ENCODE assay signal across 11 cellular contexts in the genomic region with DNA sequence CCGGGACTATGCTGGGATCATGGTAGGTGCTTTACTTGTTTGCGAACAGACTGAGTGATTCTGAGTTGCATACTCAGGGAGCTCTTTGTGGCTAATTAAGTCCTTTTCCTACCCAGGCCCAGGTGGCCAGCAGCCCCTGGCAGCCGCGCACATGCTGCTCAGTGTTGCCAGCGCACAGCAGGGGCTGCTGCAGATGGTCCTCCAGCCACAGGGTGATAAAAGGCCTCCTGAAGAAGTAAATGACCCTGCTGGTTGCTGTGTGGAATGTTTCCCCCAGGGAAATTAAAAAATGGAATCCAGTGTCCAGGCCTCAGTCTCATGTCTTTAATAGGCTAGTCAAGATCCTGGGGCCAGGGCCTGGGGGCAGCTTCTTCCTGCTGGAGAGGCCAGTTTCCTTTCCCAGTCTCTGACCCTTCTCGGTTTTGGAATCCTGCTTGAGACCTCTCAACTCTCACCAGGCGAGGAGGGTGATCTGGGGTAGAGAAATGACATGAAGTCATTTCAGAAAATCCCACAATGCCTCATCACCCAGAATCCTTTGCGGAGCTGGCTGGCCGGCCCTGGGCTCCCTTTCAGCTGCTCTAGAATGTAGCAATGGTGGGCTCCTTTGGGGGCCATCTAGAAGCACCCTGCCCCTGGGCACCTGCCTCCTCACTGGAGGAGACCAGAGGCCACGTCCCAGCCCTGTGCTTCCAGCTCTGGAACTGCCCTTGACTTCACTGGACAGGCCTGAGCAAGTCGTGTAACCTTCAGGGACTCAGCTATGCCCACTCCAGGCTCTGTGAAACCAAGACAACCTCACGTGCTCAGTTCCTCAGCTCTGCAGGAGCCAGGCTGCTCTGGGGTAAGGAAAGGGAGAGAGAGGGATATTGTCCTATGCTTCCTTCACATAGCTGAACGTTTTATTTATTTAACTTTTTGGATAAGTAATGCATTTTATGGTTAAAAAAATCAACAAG.
DNase-seq lines count a peak whose midpoint lies in the region; ATAC-seq and TF ChIP-seq lines count a peak whose summit lies in the region.
"Had no signal": no experiment of that assay in that cellular context is flagged by ENCODE, and none has a peak within 500 bp of the region (broad histone marks: within the 10 kb centered on the region; RNA-seq: fewer than 3 reads in every experiment).

No MANE protein-coding gene starts in this region.

- in situ Hi-C loops in astrocyte of the cerebellum (cut with HindIII; ENCODE audit: low sequenced_read_pairs), result no loop called here

- intact Hi-C loops in left colon (cut with DNase I, micrococcal nuclease), result loop anchor here in 1 of 2 donors (5.0 kb wide), 1 partner anchor 122 kb away; no protein-coding TSS in a partner anchor

- no peak for ATAC-seq in HG03432 (IDR thresholded peaks at IDR 0.05; ENCODE audit: unreplicated experiment)
- no peak for ATAC-seq in GM21717 (IDR thresholded peaks at IDR 0.05; ENCODE audit: unreplicated experiment)
- no peak for ATAC-seq in left colon
- ATAC-seq: effector memory CD8-positive, alpha-beta T cell; naive thymus-derived CD4-positive, alpha-beta T cell had no signal

- H3K36me3 Mint-ChIP-seq in nephron progenitor cell (ENCODE audit: low read depth), result peaks cover 21% of the 10 kb centered on the region

- H3K9me3 Mint-ChIP-seq in nephron progenitor cell, result peaks cover 18% of the 10 kb centered on the region
- H3K9me3 Mint-ChIP-seq: effector memory CD8-positive, alpha-beta T cell had no signal

- H3K27ac Mint-ChIP-seq in nephron progenitor cell, result peak overlapping the region; percentile 97
- H3K27ac Mint-ChIP-seq: effector memory CD8-positive, alpha-beta T cell had no signal

- peaks cover 62% of the 10 kb centered on the region for H3K4me1 Mint-ChIP-seq in nephron progenitor cell

- peaks cover 5% of the 10 kb centered on the region for H3K27me3 Mint-ChIP-seq in nephron progenitor cell (ENCODE audit: low read depth, poor library complexity)

- no peak overlapping the region for H3K4me3 ChIP-seq in astrocyte of the cerebellum (ENCODE audit: low read depth, low read length)
- H3K4me3 ChIP-seq: upper lobe of left lung had no signal

- DNase-seq in COR-L47 (lab: John Stamatoyannopoulos, UW) (peak; percentile 90), NCI-H1417 treated with DMSO at 0.1 percent for 48 hours (lab: John Stamatoyannopoulos, UW) (peak; percentile 62), astrocyte of the cerebellum (ENCODE audit: low read depth) (peak; percentile 28), nephron progenitor cell (peak; percentile 19), amniotic stem cell (lab: John Stamatoyannopoulos, UW) (no peak), left colon (no peak)
- DNase-seq: effector memory CD8-positive, alpha-beta T cell; naive thymus-derived CD4-positive, alpha-beta T cell had no signal

- H3K4me3 Mint-ChIP-seq in nephron progenitor cell, result no peak overlapping the region
- H3K4me3 Mint-ChIP-seq: effector memory CD8-positive, alpha-beta T cell had no signal

- TF ChIP-seq CTCF in astrocyte of the cerebellum (IDR thresholded peaks at IDR 0.05; ENCODE audit: low read depth, low read length, missing control alignments) (no peak), nephron progenitor cell (IDR thresholded peaks at IDR 0.05) (no peak)

Comparison
In these comparisons a context has a peak if more than half of its experiments do, and no peak if none do; other contexts are left out.
1. DNase-seq: peak in COR-L47 (single experiment), NCI-H1417 treated with DMSO at 0.1 percent for 48 hours (single experiment), astrocyte of the cerebellum (single experiment) and nephron progenitor cell (single experiment); none in amniotic stem cell (single experiment) and left colon (0 of 2).